In genomic region chr5:90022711-90023053, GRCh38 we compare ENCODE assay signal across 16 cellular contexts.
DNase-seq lines count a peak whose midpoint lies in the region; ATAC-seq, FAIRE-seq and TF ChIP-seq lines count a peak whose summit lies in the region.
"Had no signal": no experiment of that assay in that cellular context is flagged by ENCODE, and none has a peak within 500 bp of the region (broad histone marks: within the 10 kb centered on the region; RNA-seq: fewer than 3 reads in every experiment).

No MANE protein-coding gene starts in this region.

- intact Hi-C loops in left colon (cut with DNase I, micrococcal nuclease): no loop called here
- intact Hi-C loops in CD4-positive, alpha-beta T cell (cut with DNase I, micrococcal nuclease): no loop called here

- no peaks in the 10 kb centered on the region for H3K36me3 Mint-ChIP-seq in T-helper 17 cell (ENCODE audit: low read depth)
- H3K36me3 Mint-ChIP-seq in CD4-positive, alpha-beta T cell (ENCODE audit: low read depth): no peaks in the 10 kb centered on the region

- DNase-seq in GM12892 (ENCODE audit: insufficient read length) (no peak), RPMI7951 (ENCODE audit: low read depth) (peak; percentile 29), left colon (no peak), T-helper 17 cell (no peak), SIG-M5 (lab: John Stamatoyannopoulos, UW) (no peak), frontal cortex (ENCODE audit: low spot score in 2 of 2) (no peak)
- no peak for DNase-seq in CD4-positive, alpha-beta T cell
- DNase-seq: activated CD8-positive, alpha-beta T cell treated with anti-CD3 and anti-CD28 coated beads for 36 hours; activated naive CD4-positive, alpha-beta T cell treated with Interleukin-2 at 50 U/mL for 16 hours; NCI-H1048; NCI-H510A; stimulated activated CD4-positive, alpha-beta T cell treated with anti-CD3 and anti-CD28 coated beads, Interleukin-1b, Interleukin-23, amount 100 ng/mL, for 48 hours; T-helper 9 cell had no signal

- H3K27ac ChIP-seq in CD4-positive, alpha-beta T cell (ENCODE audit: low read depth, low read length): no peak overlapping the region
- H3K27ac ChIP-seq: prostate gland had no signal

- no peak overlapping the region for H3K4me3 Mint-ChIP-seq in T-helper 17 cell
- H3K4me3 Mint-ChIP-seq in CD4-positive, alpha-beta T cell: no peak overlapping the region
- H3K4me3 Mint-ChIP-seq: activated CD8-positive, alpha-beta T cell treated with anti-CD3 and anti-CD28 coated beads for 36 hours had no signal

- no peaks in the 10 kb centered on the region for H3K4me1 Mint-ChIP-seq in T-helper 17 cell
- H3K4me1 Mint-ChIP-seq in CD4-positive, alpha-beta T cell (ENCODE audit: low read depth): no peaks in the 10 kb centered on the region

- no peak for TF ChIP-seq POLR2A in GM12892 (IDR thresholded peaks at IDR 0.05; ENCODE audit: low read depth, low read length)

- TF ChIP-seq CTCF in CD4-positive, alpha-beta T cell (IDR thresholded peaks at IDR 0.05): no peak

- FAIRE-seq in GM12892 (lab: Jason Lieb, UNC) (peak; percentile 84), frontal cortex (lab: Jason Lieb, UNC) (no peak)
- FAIRE-seq: HTR-8/SVneo had no signal

- no peaks in the 10 kb centered on the region for H3K9me3 Mint-ChIP-seq in CD4-positive, alpha-beta T cell
- H3K9me3 Mint-ChIP-seq: activated CD8-positive, alpha-beta T cell treated with anti-CD3 and anti-CD28 coated beads for 36 hours had no signal

- CTCF ChIA-PET in CD4-positive, alpha-beta T cell (lab: Charles Lee): no interaction called here

- no peaks in the 10 kb centered on the region for H3K27me3 Mint-ChIP-seq in T-helper 17 cell
- no peaks in the 10 kb centered on the region for H3K27me3 Mint-ChIP-seq in CD4-positive, alpha-beta T cell
- H3K27me3 Mint-ChIP-seq: activated CD8-positive, alpha-beta T cell treated with anti-CD3 and anti-CD28 coated beads for 36 hours had no signal

- H3K27me3 ChIP-seq in CD4-positive, alpha-beta T cell (ENCODE audit: control insufficient read depth, insufficient read depth, low read length): no peaks in the 10 kb centered on the region

- no peaks in the 10 kb centered on the region for H3K9me3 ChIP-seq in T-helper 17 cell (ENCODE audit: control insufficient read depth, low read length, poor library complexity, severe bottlenecking)
- no peaks in the 10 kb centered on the region for H3K9me3 ChIP-seq in CD4-positive, alpha-beta T cell (ENCODE audit: control insufficient read depth, low read length)
- H3K9me3 ChIP-seq: prostate gland had no signal

- ATAC-seq in HG02678 (IDR thresholded peaks at IDR 0.05; ENCODE audit: unreplicated experiment) (peak; percentile 64), left colon (peak; percentile 56), T-helper 17 cell (no peak)
- ATAC-seq in CD4-positive, alpha-beta T cell (ENCODE audit: poor library complexity): no peak
- ATAC-seq: activated CD8-positive, alpha-beta T cell treated with anti-CD3 and anti-CD28 coated beads for 36 hours had no signal

- POLR2A ChIA-PET in CD4-positive, alpha-beta T cell (lab: Charles Lee): no interaction called here

- no peak overlapping the region for H3K27ac Mint-ChIP-seq in T-helper 17 cell
- no peak overlapping the region for H3K27ac Mint-ChIP-seq in CD4-positive, alpha-beta T cell
- H3K27ac Mint-ChIP-seq: activated CD8-positive, alpha-beta T cell treated with anti-CD3 and anti-CD28 coated beads for 36 hours had no signal

Comparison
In these comparisons a context has a peak if more than half of its experiments do, and no peak if none do; other contexts are left out.
1. ATAC-seq: peak in HG02678 (single experiment) and left colon (single experiment); none in T-helper 17 cell (single experiment) and CD4-positive, alpha-beta T cell (single experiment).